Comparison of ENCODE assay signal across 8 cellular contexts in the genomic region with DNA sequence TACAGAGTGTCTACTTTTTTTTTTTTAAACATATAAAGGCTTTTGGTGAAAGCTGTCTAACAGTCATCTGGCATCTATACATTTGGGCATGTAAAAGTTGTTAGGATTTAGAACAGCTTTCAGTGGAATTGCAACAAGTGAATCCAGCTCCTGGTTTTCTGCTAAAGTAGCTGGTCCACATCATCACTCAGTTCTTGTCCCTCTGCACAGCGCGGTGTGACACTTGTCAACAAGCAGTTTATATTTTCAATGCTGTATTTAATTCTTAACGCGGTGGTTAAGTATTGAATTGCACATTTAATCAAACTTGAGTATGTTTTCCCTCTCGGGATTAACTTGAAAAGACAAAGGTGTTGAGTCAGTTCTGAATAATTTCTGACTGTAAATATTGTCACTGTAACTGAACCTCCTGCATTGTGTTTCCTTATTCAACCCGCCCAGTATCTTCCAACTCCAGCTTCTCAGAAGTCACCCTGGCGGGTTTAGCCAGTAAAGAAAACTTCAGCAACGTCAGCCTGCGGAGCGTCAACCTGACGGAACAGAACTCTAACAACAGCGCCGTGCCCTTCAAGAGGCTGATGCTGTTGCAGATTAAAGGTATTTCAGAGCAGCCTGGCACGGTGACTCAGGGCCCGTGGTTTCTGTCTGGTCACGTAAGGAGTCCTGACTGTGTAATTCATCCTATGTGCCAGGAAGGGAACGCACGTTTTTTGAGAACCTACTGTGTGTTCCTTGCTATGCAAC.
DNase-seq lines count a peak whose midpoint lies in the region; ATAC-seq lines count a peak whose summit lies in the region.
"Not testable (repeated sequence)": the region's sequence is repeated elsewhere in the genome, so short reads cannot be mapped to it uniquely, and the experiment has no call there.

No MANE protein-coding gene starts in this region.

- DNase-seq in A172 (ENCODE audit: low spot score) (peak; percentile 80), HT-29 (ENCODE audit: low spot score) (peak; percentile 53), activated gamma-delta T cell treated with Interleukin-2 at 50 U/mL for 16 hours (peak; percentile 64), myocyte (ENCODE audit: low read depth) (peak; percentile 38)
- DNase-seq in activated CD4-positive, alpha-beta memory T cell treated with anti-CD3 and anti-CD28 coated beads for 36 hours, result peak; percentile 91
- DNase-seq in effector memory CD8-positive, alpha-beta T cell, result peak; percentile 18 to 40 (median 35)
- DNase-seq in stimulated activated CD4-positive, alpha-beta T cell treated with anti-CD3 and anti-CD28 coated beads, TNF-alpha, amount 100 ng/mL, for 1 hour (ENCODE audit: low read depth in 3 of 3, low spot score in 1 of 3), result peak; percentile 40 to 51 (median 50)

- not testable (repeated sequence) for H3K27me3 Mint-ChIP-seq in activated CD4-positive, alpha-beta memory T cell treated with anti-CD3 and anti-CD28 coated beads for 36 hours; effector memory CD8-positive, alpha-beta T cell

- POLR2A ChIA-PET in activated CD4-positive, alpha-beta memory T cell treated with anti-CD3 and anti-CD28 coated beads for 36 hours (lab: Charles Lee), result interaction anchor here (0.7 to 2.7 kb wide), 7 partner anchors 8 to 20 kb away, joined by 3 to 19 read pairs (median 3); no protein-coding TSS in a partner anchor

- H3K27ac Mint-ChIP-seq in activated CD4-positive, alpha-beta memory T cell treated with anti-CD3 and anti-CD28 coated beads for 36 hours, result peak overlapping the region; percentile 97
- peak overlapping the region; percentile 68 to 72 for H3K27ac Mint-ChIP-seq in effector memory CD8-positive, alpha-beta T cell

- peak overlapping the region; percentile 42 for H3K4me3 Mint-ChIP-seq in activated CD4-positive, alpha-beta memory T cell treated with anti-CD3 and anti-CD28 coated beads for 36 hours
- H3K4me3 Mint-ChIP-seq in effector memory CD8-positive, alpha-beta T cell, result peak overlapping the region; percentile 50 to 51

- not testable (repeated sequence) for H3K9me3 Mint-ChIP-seq in activated CD4-positive, alpha-beta memory T cell treated with anti-CD3 and anti-CD28 coated beads for 36 hours; effector memory CD8-positive, alpha-beta T cell

- peaks cover 89% of the 10 kb centered on the region for H3K4me1 Mint-ChIP-seq in activated CD4-positive, alpha-beta memory T cell treated with anti-CD3 and anti-CD28 coated beads for 36 hours (ENCODE audit: low read depth)
- H3K4me1 Mint-ChIP-seq in effector memory CD8-positive, alpha-beta T cell (ENCODE audit: low read depth in 2 of 2), result peaks cover 31 to 37% of the 10 kb centered on the region in 2 donors

- peak; percentile 86 for ATAC-seq in SK-N-SH treated with all-trans-retinoic acid at 6 μM for 48 hours
- ATAC-seq in effector memory CD8-positive, alpha-beta T cell (replicated peaks), result peak; percentile 95

- H3K36me3 Mint-ChIP-seq in activated CD4-positive, alpha-beta memory T cell treated with anti-CD3 and anti-CD28 coated beads for 36 hours, result peaks cover 40% of the 10 kb centered on the region
- not testable (repeated sequence) for H3K36me3 Mint-ChIP-seq in effector memory CD8-positive, alpha-beta T cell (ENCODE audit: insufficient read depth)

- CTCF ChIA-PET in activated CD4-positive, alpha-beta memory T cell treated with anti-CD3 and anti-CD28 coated beads for 36 hours (lab: Charles Lee), result interaction anchor here (0.7 to 3.1 kb wide), 5 partner anchors 9 to 1113 kb away, joined by 3 to 30 read pairs (median 3); no protein-coding TSS in a partner anchor

- intact Hi-C loops in activated CD4-positive, alpha-beta memory T cell treated with anti-CD3 and anti-CD28 coated beads for 36 hours (cut with micrococcal nuclease), result loop anchor here (1.0 kb wide), 2 partner anchors 8 to 10 kb away; no protein-coding TSS in a partner anchor

Comparison
In these comparisons a context has a peak if more than half of its experiments do, and no peak if none do; other contexts are left out.
1. Peak in every context shown above with its lines: DNase-seq and ATAC-seq.
2. DNase-seq: peak in every context shown above with its lines; median percentile 91 in activated CD4-positive, alpha-beta memory T cell treated with anti-CD3 and anti-CD28 coated beads for 36 hours; 80 in A172; 64 in activated gamma-delta T cell treated with Interleukin-2 at 50 U/mL for 16 hours; 53 in HT-29; 50 in stimulated activated CD4-positive, alpha-beta T cell treated with anti-CD3 and anti-CD28 coated beads, TNF-alpha, amount 100 ng/mL, for 1 hour; 38 in myocyte; 35 in effector memory CD8-positive, alpha-beta T cell.